In genomic region chr17:4420692-4421131, GRCh38 we compare ENCODE assay signal across 8 cellular contexts. TPM values are rescaled to one million over a fixed set of nuclear protein-coding genes. Genes with fewer than 3 reads are reported as not detected.
DNase-seq lines count a peak whose midpoint lies in the region; ATAC-seq, FAIRE-seq and TF ChIP-seq lines count a peak whose summit lies in the region.

No MANE protein-coding gene starts in this region.

- H3K36me3 ChIP-seq in WERI-Rb-1 = no peaks in the 10 kb centered on the region
- H3K36me3 ChIP-seq in bronchial epithelial cell (ENCODE audit: control insufficient read depth, insufficient read depth, low read length) = no peaks in the 10 kb centered on the region

- DNase-seq in ACHN (peak; percentile 85), GM13976 (ENCODE audit: low spot score) (peak; percentile 84), NCI-H2171 (lab: John Stamatoyannopoulos, UW) (peak; percentile 73), WERI-Rb-1 (peak; percentile 72), bronchial epithelial cell (ENCODE audit: low read depth) (peak; percentile 68)
- DNase-seq in stimulated activated CD4-positive, alpha-beta T cell treated with anti-CD3 and anti-CD28 coated beads, Interleukin-15, amount 100 ng/mL, for 48 hours (ENCODE audit: low read depth in 2 of 2) = peak; percentile 46 to 50

- in situ Hi-C loops in ACHN (cut with HindIII; ENCODE audit: low pct_ligation_motif_present, low pct_unique_long_range_greater_than_20kb, low sequenced_read_pairs) = loop anchor here (5.0 to 25.0 kb wide), 2 partner anchors 77 to 208 kb away; partner anchors contain the start of gene SPNS2
- in situ Hi-C loops in GM13976 (cut with MboI; ENCODE audit: low sequenced_read_pairs, unreplicated experiment) = no loop called here

- no peak for ATAC-seq in HG03025 (IDR thresholded peaks at IDR 0.05; ENCODE audit: low FRiP score, unreplicated experiment)

- TF ChIP-seq CTCF in GM13976 (IDR thresholded peaks at IDR 0.05; ENCODE audit: borderline replicate concordance, control extremely low read depth, extremely low read depth, insufficient read depth, missing control alignments) (peak; percentile 71), WERI-Rb-1 (IDR thresholded peaks at IDR 0.05; ENCODE audit: low read depth, low read length) (peak; percentile 88), bronchial epithelial cell (IDR thresholded peaks at IDR 0.05; ENCODE audit: insufficient read depth, low read length, severe bottlenecking) (peak; percentile 83)

- no peaks in the 10 kb centered on the region for H3K9me3 ChIP-seq in WERI-Rb-1 (ENCODE audit: severe bottlenecking)

- FAIRE-seq in bronchial epithelial cell (lab: Jason Lieb, UNC) (peak; percentile 98), islet of Langerhans (lab: Jason Lieb, UNC) (peak; percentile 92)

- H3K27me3 ChIP-seq in WERI-Rb-1 (ENCODE audit: insufficient read depth, low read depth, severe bottlenecking) = no peaks in the 10 kb centered on the region
- H3K27me3 ChIP-seq in bronchial epithelial cell (ENCODE audit: control insufficient read depth, insufficient read depth, low read length) = no peaks in the 10 kb centered on the region

- peak overlapping the region; percentile 47; the same call in 1 of the 2 replicates for H3K27ac ChIP-seq in WERI-Rb-1

- H3K4me3 ChIP-seq in WERI-Rb-1 (ENCODE audit: low read depth, low read length) (no peak overlapping the region; the same call in 1 of the 2 replicates), bronchial epithelial cell (ENCODE audit: low read depth, low read length) (no peak overlapping the region)

RNA-seq across cellular contexts. Expression of gene SPNS3, which starts 13.0 kb away (rescaled TPM):
- total RNA-seq in bronchial epithelial cell = 0.26 TPM in 1 of 2 replicates, not detected in the other

RNA-seq across cellular contexts. Expression of gene UBE2G1, which starts 54.2 kb away (rescaled TPM):
- total RNA-seq in bronchial epithelial cell = 39.2 and 42.2 TPM in 2 replicates
